Comparison of ENCODE assay signal across 1 cellular context in the genomic region with DNA sequence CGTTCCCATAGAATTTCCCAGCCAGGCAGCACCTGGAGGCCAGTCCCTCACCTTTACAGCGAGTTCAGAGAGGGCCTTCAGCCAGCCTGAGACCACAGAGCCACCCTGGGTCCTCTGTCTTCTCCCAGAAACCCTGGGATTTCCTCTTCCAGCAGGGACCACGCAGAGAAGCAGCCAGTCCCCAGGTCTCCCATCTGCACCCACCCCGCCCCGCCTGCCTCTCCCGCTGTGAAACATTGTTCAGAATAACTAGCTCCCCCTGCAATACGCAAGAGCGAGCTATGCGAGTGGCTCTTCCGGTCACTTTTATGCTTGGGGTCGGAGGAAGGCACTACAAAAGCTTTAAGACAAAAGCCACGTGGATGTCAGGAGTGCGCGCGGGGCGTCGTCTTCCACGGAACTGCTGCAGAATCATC.
TF ChIP-seq lines count a peak whose summit lies in the region.

No MANE protein-coding gene starts in this region.

TF ChIP-seq in endothelial cell of umbilical vein, 7 proteins besides CTCF, POLR2A, EP300 and RAD21:
- TF ChIP-seq, protein P1, sequence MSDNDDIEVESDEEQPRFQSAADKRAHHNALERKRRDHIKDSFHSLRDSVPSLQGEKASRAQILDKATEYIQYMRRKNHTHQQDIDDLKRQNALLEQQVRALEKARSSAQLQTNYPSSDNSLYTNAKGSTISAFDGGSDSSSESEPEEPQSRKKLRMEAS (IDR thresholded peaks at IDR 0.05; ENCODE audit: insufficient read depth, insufficient read length): no peak
- TF ChIP-seq JUN (IDR thresholded peaks at IDR 0.05; ENCODE audit: borderline replicate concordance, insufficient read depth, insufficient read length, low read depth): no peak
- no peak for TF ChIP-seq POLR2AphosphoS5 (IDR thresholded peaks at IDR 0.05; ENCODE audit: insufficient read depth, low read depth, low read length)
- TF ChIP-seq MYC (IDR thresholded peaks at IDR 0.05; ENCODE audit: low read depth, low read length): no peak
- TF ChIP-seq GATA2 (IDR thresholded peaks at IDR 0.05; ENCODE audit: insufficient read depth, insufficient read length, low read depth, low read length): no peak
- no peak for TF ChIP-seq EZH2 (IDR thresholded peaks at IDR 0.05; ENCODE audit: borderline replicate concordance, low read depth, low read length, severe bottlenecking)
- no peak for TF ChIP-seq FOS (IDR thresholded peaks at IDR 0.05; ENCODE audit: borderline replicate concordance, insufficient read depth, low read length)
